In the genomic region with DNA sequence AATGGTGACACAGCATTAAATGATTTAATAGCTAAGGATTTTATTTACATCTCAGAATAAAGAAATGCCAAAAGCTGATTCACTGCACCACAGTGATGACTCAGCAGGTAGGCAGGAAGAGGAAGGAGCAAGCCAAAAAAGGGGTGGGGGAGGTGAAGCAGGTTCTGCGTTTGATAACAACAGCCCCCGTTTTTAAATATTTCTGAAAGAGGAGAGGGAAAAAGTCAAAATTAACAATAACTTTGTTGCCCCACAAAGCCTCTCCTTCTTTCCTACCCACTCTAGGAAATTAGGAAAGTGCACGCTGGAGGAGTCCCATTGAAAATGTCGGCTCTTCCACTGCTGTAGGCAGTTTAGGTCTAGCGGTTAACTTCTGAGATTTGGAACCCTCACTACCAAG, we compare ENCODE assay signal across 1 cellular context.
TF ChIP-seq lines count a peak whose summit lies in the region.

No MANE protein-coding gene starts in this region.

TF ChIP-seq in SK-N-SH, 30 proteins besides CTCF, POLR2A, EP300 and RAD21 (continued from another document):
- TF ChIP-seq, protein P1, sequence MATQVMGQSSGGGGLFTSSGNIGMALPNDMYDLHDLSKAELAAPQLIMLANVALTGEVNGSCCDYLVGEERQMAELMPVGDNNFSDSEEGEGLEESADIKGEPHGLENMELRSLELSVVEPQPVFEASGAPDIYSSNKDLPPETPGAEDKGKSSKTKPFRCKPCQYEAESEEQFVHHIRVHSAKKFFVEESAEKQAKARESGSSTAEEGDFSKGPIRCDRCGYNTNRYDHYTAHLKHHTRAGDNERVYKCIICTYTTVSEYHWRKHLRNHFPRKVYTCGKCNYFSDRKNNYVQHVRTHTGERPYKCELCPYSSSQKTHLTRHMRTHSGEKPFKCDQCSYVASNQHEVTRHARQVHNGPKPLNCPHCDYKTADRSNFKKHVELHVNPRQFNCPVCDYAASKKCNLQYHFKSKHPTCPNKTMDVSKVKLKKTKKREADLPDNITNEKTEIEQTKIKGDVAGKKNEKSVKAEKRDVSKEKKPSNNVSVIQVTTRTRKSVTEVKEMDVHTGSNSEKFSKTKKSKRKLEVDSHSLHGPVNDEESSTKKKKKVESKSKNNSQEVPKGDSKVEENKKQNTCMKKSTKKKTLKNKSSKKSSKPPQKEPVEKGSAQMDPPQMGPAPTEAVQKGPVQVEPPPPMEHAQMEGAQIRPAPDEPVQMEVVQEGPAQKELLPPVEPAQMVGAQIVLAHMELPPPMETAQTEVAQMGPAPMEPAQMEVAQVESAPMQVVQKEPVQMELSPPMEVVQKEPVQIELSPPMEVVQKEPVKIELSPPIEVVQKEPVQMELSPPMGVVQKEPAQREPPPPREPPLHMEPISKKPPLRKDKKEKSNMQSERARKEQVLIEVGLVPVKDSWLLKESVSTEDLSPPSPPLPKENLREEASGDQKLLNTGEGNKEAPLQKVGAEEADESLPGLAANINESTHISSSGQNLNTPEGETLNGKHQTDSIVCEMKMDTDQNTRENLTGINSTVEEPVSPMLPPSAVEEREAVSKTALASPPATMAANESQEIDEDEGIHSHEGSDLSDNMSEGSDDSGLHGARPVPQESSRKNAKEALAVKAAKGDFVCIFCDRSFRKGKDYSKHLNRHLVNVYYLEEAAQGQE (IDR thresholded peaks at IDR 0.05; ENCODE audit: low read depth, low read length), result no peak
- no peak for TF ChIP-seq EZH2phosphoT487 (IDR thresholded peaks at IDR 0.05; ENCODE audit: borderline replicate concordance, low read depth)
- TF ChIP-seq, protein P2, sequence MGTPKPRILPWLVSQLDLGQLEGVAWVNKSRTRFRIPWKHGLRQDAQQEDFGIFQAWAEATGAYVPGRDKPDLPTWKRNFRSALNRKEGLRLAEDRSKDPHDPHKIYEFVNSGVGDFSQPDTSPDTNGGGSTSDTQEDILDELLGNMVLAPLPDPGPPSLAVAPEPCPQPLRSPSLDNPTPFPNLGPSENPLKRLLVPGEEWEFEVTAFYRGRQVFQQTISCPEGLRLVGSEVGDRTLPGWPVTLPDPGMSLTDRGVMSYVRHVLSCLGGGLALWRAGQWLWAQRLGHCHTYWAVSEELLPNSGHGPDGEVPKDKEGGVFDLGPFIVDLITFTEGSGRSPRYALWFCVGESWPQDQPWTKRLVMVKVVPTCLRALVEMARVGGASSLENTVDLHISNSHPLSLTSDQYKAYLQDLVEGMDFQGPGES (IDR thresholded peaks at IDR 0.05; ENCODE audit: low read depth, low read length), result no peak
- no peak for TF ChIP-seq RFX5 (IDR thresholded peaks at IDR 0.05; ENCODE audit: low read length)
- TF ChIP-seq NFIC (IDR thresholded peaks at IDR 0.05; ENCODE audit: borderline replicate concordance), result peak; percentile 79
- no peak for TF ChIP-seq POLR2AphosphoS5 (IDR thresholded peaks at IDR 0.05; ENCODE audit: low read depth, low read length)
- no peak for TF ChIP-seq CHD2 (IDR thresholded peaks at IDR 0.05; ENCODE audit: low read length, partially characterized antibody)
- TF ChIP-seq GATA2 (CRISPR knock-in tag; IDR thresholded peaks at IDR 0.05), result no peak
- TF ChIP-seq, protein P3, sequence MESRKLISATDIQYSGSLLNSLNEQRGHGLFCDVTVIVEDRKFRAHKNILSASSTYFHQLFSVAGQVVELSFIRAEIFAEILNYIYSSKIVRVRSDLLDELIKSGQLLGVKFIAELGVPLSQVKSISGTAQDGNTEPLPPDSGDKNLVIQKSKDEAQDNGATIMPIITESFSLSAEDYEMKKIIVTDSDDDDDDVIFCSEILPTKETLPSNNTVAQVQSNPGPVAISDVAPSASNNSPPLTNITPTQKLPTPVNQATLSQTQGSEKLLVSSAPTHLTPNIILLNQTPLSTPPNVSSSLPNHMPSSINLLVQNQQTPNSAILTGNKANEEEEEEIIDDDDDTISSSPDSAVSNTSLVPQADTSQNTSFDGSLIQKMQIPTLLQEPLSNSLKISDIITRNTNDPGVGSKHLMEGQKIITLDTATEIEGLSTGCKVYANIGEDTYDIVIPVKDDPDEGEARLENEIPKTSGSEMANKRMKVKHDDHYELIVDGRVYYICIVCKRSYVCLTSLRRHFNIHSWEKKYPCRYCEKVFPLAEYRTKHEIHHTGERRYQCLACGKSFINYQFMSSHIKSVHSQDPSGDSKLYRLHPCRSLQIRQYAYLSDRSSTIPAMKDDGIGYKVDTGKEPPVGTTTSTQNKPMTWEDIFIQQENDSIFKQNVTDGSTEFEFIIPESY (IDR thresholded peaks at IDR 0.05; ENCODE audit: borderline replicate concordance, low read depth), result no peak
- TF ChIP-seq TCF12 (IDR thresholded peaks at IDR 0.05), result peak; percentile 52
- no peak for TF ChIP-seq TEAD4 (IDR thresholded peaks at IDR 0.05; ENCODE audit: borderline replicate concordance, insufficient read depth)
- TF ChIP-seq YY1 (IDR thresholded peaks at IDR 0.05; ENCODE audit: low read depth), result no peak
- TF ChIP-seq NRF1 (IDR thresholded peaks at IDR 0.05; ENCODE audit: low read depth, low read length), result no peak
- no peak for TF ChIP-seq MXI1 (IDR thresholded peaks at IDR 0.05; ENCODE audit: low read depth, low read length)
- TF ChIP-seq USF2 (IDR thresholded peaks at IDR 0.05; ENCODE audit: borderline replicate concordance, low read depth, low read length), result no peak
- TF ChIP-seq FOXM1 (IDR thresholded peaks at IDR 0.05; ENCODE audit: low read depth), result no peak
- peak; percentile 91 for TF ChIP-seq FOSL2 (IDR thresholded peaks at IDR 0.05; ENCODE audit: borderline replicate concordance, low read depth)
- TF ChIP-seq MAX (IDR thresholded peaks at IDR 0.05; ENCODE audit: low read depth), result 0 out of 2 replicates have a peak, but pooled peaks have one; percentile 19
- TF ChIP-seq, protein P4, sequence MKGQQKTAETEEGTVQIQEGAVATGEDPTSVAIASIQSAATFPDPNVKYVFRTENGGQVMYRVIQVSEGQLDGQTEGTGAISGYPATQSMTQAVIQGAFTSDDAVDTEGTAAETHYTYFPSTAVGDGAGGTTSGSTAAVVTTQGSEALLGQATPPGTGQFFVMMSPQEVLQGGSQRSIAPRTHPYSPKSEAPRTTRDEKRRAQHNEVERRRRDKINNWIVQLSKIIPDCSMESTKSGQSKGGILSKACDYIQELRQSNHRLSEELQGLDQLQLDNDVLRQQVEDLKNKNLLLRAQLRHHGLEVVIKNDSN (IDR thresholded peaks at IDR 0.05; ENCODE audit: borderline replicate concordance, low read depth), result no peak
- TF ChIP-seq JUND (IDR thresholded peaks at IDR 0.05), result peak; percentile 86
- no peak for TF ChIP-seq PBX3 (IDR thresholded peaks at IDR 0.05)
- TF ChIP-seq SMC3 (IDR thresholded peaks at IDR 0.05; ENCODE audit: low read depth, low read length), result no peak
- TF ChIP-seq SIN3A (IDR thresholded peaks at IDR 0.05; ENCODE audit: borderline replicate concordance, low read depth, low read length), result no peak
- no peak for TF ChIP-seq MEF2A (IDR thresholded peaks at IDR 0.05; ENCODE audit: borderline replicate concordance, low read depth)
- 0 out of 2 replicates have a peak, but pooled peaks have one; percentile 38 for TF ChIP-seq ELF1 (IDR thresholded peaks at IDR 0.05)
- no peak for TF ChIP-seq GABPA (IDR thresholded peaks at IDR 0.05; ENCODE audit: low read depth)
- no peak for TF ChIP-seq RCOR1 (IDR thresholded peaks at IDR 0.05; ENCODE audit: low read length)
